In the genomic region with DNA sequence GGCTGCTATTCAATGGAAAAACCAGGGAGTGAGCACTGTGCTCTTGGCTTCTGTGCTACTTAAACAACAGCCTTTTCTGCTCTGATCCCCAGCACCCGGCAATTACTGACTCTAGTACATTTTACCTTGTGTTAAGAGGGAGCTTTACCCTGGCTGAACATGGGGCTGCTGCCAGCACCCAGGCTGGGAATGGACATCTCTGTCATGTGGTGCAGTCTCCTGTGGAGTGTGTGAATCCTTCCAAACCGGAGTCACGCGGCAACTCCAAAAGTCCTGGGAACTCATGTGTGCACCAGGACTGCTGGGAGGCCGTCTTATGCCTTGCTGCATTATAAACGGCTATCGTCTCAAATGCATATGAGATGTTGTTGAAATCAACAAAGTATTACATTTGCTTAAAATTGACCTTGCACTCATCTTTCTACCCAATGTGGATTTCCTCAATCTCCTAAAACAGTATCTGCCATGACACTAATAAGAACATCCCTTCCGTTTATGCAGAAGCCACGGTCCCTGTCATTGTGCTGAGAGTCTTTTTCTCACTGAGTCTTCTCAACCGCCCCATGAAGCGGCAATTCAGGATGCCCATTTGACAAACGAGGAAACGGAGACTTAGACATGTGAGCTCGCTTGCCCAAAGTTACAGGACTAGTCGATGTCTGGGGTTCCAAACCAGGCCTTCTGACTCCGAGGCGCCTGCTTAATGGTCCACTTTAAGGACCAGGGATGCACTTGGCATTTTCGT, we compare ENCODE assay signal across 8 cellular contexts. TPM values are rescaled to one million over a fixed set of nuclear protein-coding genes. Genes with fewer than 3 reads are reported as not detected.
DNase-seq lines count a peak whose midpoint lies in the region; ATAC-seq and TF ChIP-seq lines count a peak whose summit lies in the region.

No MANE protein-coding gene starts in this region.

- ATAC-seq in HG03045 (IDR thresholded peaks at IDR 0.05; ENCODE audit: unreplicated experiment), result no peak

- no peaks in the 10 kb centered on the region for H3K27me3 ChIP-seq in right atrium auricular region
- H3K27me3 ChIP-seq in skeletal muscle satellite cell (ENCODE audit: control insufficient read depth, insufficient read depth, low read length), result no peaks in the 10 kb centered on the region

- peak overlapping the region; percentile 87 for H3K4me3 Mint-ChIP-seq in HFFc6
- peak overlapping the region; percentile 77 for H3K4me3 Mint-ChIP-seq in activated naive CD8-positive, alpha-beta T cell

- no peak overlapping the region; the same call in 1 of the 2 replicates for H3K27ac Mint-ChIP-seq in HFFc6
- no peak overlapping the region for H3K27ac Mint-ChIP-seq in activated naive CD8-positive, alpha-beta T cell

- TF ChIP-seq CTCF in HFFc6 (IDR thresholded peaks at IDR 0.05), result no peak
- no peak for TF ChIP-seq CTCF in right atrium auricular region (IDR thresholded peaks at IDR 0.05)

- peaks cover 65% of the 10 kb centered on the region for H3K4me1 Mint-ChIP-seq in HFFc6 (ENCODE audit: low read depth)
- peaks cover 15% of the 10 kb centered on the region for H3K4me1 Mint-ChIP-seq in activated naive CD8-positive, alpha-beta T cell (ENCODE audit: low read depth)

- no peaks in the 10 kb centered on the region for H3K9me3 ChIP-seq in right atrium auricular region
- no peaks in the 10 kb centered on the region for H3K9me3 ChIP-seq in skeletal muscle satellite cell (replicated peaks; ENCODE audit: low read length)

- peak overlapping the region; percentile 94 for H3K4me2 ChIP-seq in skeletal muscle satellite cell (ENCODE audit: low read length)

- peaks cover 9% of the 10 kb centered on the region for H3K36me3 Mint-ChIP-seq in HFFc6 (ENCODE audit: low read depth)
- peaks cover 8% of the 10 kb centered on the region for H3K36me3 Mint-ChIP-seq in activated naive CD8-positive, alpha-beta T cell

- no peaks in the 10 kb centered on the region for H3K36me3 ChIP-seq in right atrium auricular region
- H3K36me3 ChIP-seq in skeletal muscle satellite cell (ENCODE audit: insufficient read depth, low read length), result no peaks in the 10 kb centered on the region

- H3K27me3 Mint-ChIP-seq in HFFc6 (ENCODE audit: insufficient read depth), result peaks cover 1% of the 10 kb centered on the region
- peaks cover 1% of the 10 kb centered on the region for H3K27me3 Mint-ChIP-seq in activated naive CD8-positive, alpha-beta T cell

- no peaks in the 10 kb centered on the region for H3K9me3 Mint-ChIP-seq in HFFc6
- H3K9me3 Mint-ChIP-seq in activated naive CD8-positive, alpha-beta T cell (ENCODE audit: low read depth), result no peaks in the 10 kb centered on the region

- peak overlapping the region; percentile 91 to 92 for H3K27ac ChIP-seq in right atrium auricular region

- peaks cover 0 to 51% of the 10 kb centered on the region in 2 donors for H3K4me1 ChIP-seq in right atrium auricular region
- peaks cover 44% of the 10 kb centered on the region for H3K4me1 ChIP-seq in skeletal muscle satellite cell (ENCODE audit: control insufficient read depth, insufficient read depth, low read length)

- peak overlapping the region; percentile 78 for H3K9ac ChIP-seq in skeletal muscle satellite cell (ENCODE audit: low read depth, low read length)

- H3K4me3 ChIP-seq in right atrium auricular region (peak overlapping the region in 1 of 2 donors; percentile 89), skeletal muscle satellite cell (ENCODE audit: low read length) (peak overlapping the region; percentile 85)

- no peak for DNase-seq in HFFc6
- DNase-seq in right atrium auricular region (ENCODE audit: low spot score), result no peak
- no peak for DNase-seq in stimulated activated CD4-positive, alpha-beta T cell treated with anti-CD3 and anti-CD28 coated beads, Interleukin-1b, Interleukin-23, amount 100 ng/mL, for 48 hours
- no peak for DNase-seq in NCI-H1436 (lab: John Stamatoyannopoulos, UW)
- no peak for DNase-seq in NCI-H2196 treated with DMSO at 0.1 percent for 48 hours (lab: John Stamatoyannopoulos, UW; ENCODE audit: unreplicated experiment)

RNA-seq across cellular contexts. Expression of a gene that starts 0.9 kb away (rescaled TPM):
- 100 to 1,000 TPM; 288 to 394 (median 318) TPM for total RNA-seq in HFFc6 (2021; fragmentation: NEBNext Ultra II Directional; extraction: Animal tissue kit (Norgen Biotek cat#: 25700))
- total RNA-seq in right atrium auricular region, result 1,000 to 10,000 TPM; 1,444 to 3,478 TPM
- 157 and 203 TPM in 2 replicates for total RNA-seq in skeletal muscle satellite cell (2012; rRNA removed)
